In the genomic region with DNA sequence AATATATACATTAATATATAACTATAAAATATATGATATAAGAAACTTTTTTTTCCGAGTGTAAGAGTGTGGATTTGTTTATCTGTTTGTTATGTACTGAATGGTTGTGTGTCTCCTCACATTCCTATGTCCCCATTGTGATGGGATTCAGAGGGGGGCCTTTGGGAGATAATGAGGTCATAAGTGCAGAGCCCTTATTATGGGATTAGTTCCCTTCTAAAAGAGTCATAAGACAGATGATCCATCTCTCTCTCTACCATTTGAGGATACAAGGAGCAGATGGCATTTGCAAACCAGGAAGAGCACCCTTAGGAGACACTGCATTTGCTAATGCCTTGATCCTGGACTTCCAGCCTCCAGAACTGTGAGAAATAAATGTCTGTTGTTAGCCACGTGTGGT, we compare ENCODE assay signal across 21 cellular contexts. TPM values are rescaled to one million over a fixed set of nuclear protein-coding genes. Genes with fewer than 3 reads are reported as not detected.
DNase-seq lines count a peak whose midpoint lies in the region; ATAC-seq, FAIRE-seq and TF ChIP-seq lines count a peak whose summit lies in the region.
"Had no signal": no experiment of that assay in that cellular context is flagged by ENCODE, and none has a peak within 500 bp of the region (broad histone marks: within the 10 kb centered on the region; RNA-seq: fewer than 3 reads in every experiment).

No MANE protein-coding gene starts in this region.

- no TSS peak for BruUV-seq in Panc1 (replicated peaks; lab: Mats Ljungman, UMichigan)

- POLR2A ChIA-PET in Panc1 (lab: Charles Lee), result interaction anchor here (0.6 kb wide), 1 partner anchor 15 kb away, joined by 5 read pairs; no protein-coding TSS in a partner anchor

- no peaks in the 10 kb centered on the region for H3K36me3 ChIP-seq in Panc1 (ENCODE audit: control insufficient read depth, insufficient read depth, low read length)
- no peaks in the 10 kb centered on the region for H3K36me3 ChIP-seq in heart right ventricle

- H3K27ac ChIP-seq in Panc1 (ENCODE audit: low read length) (no peak overlapping the region), heart right ventricle (no peak overlapping the region)
- H3K27ac ChIP-seq: GM23248 had no signal

- 0 out of 2 replicates have a peak, but pooled peaks have one; percentile 38 for ATAC-seq in Panc1
- no peak for ATAC-seq in heart right ventricle
- ATAC-seq: GM12878 had no signal

- TF ChIP-seq CTCF in D721Med (IDR thresholded peaks at IDR 0.05; ENCODE audit: insufficient read depth, missing control alignments), result no peak
- no peak for TF ChIP-seq CTCF in Panc1 (IDR thresholded peaks at IDR 0.05)
- TF ChIP-seq CTCF in heart right ventricle (IDR thresholded peaks at IDR 0.05), result no peak

- WGBS in heart right ventricle, 2 donors, result 74 to 82% methylated on average over 2 of the region's 2 CpGs

- CTCF ChIA-PET in Panc1 (lab: Charles Lee), result no interaction called here

- H3K27me3 ChIP-seq in Panc1 (ENCODE audit: control insufficient read depth, insufficient read depth, low read length), result no peaks in the 10 kb centered on the region
- peaks cover 0 to 5% (median 0%) of the 10 kb centered on the region in 7 donors for H3K27me3 ChIP-seq in heart right ventricle

- intact Hi-C loops in Panc1 (cut with micrococcal nuclease; ENCODE audit: unreplicated experiment), result no loop called here
- intact Hi-C loops in heart right ventricle (cut with DNase I), result no loop called here

- H3K9me3 ChIP-seq in Panc1 (ENCODE audit: control insufficient read depth, insufficient read depth, low read depth, low read length), result no peaks in the 10 kb centered on the region
- H3K9me3 ChIP-seq in heart right ventricle, result no peaks in the 10 kb centered on the region

- H3K4me3 ChIP-seq in Panc1 (ENCODE audit: low read depth in 2 of 2, low read length in 2 of 2) (no peak overlapping the region), heart right ventricle (no peak overlapping the region)
- H3K4me3 ChIP-seq: GM12878, GM23248 had no signal

- DNase-seq in D341Med (ENCODE audit: low spot score), result peak; percentile 71
- peak; percentile 50 for DNase-seq in D721Med (ENCODE audit: insufficient read length, low spot score)
- peak; percentile 3 for DNase-seq in NCI-H69 (lab: John Stamatoyannopoulos, UW)
- no peak for DNase-seq in Panc1 (ENCODE audit: low read depth, low spot score)
- no peak for DNase-seq in heart right ventricle
- DNase-seq in NCI-H1048 (lab: John Stamatoyannopoulos, UW), result no peak
- DNase-seq in NCI-H187 (lab: John Stamatoyannopoulos, UW), result no peak
- no peak for DNase-seq in middle frontal gyrus (ENCODE audit: extremely low spot score, low spot score)
- DNase-seq: C1 segment of cervical spinal cord; Calu3; CD4-positive, alpha-beta memory T cell; COR-L47; DMS153; EL; GDM1; GM23248; H7; HCEC 1CT had no signal

- H3K4me1 ChIP-seq in Panc1 (ENCODE audit: control insufficient read depth, insufficient read depth, low read length) (no peaks in the 10 kb centered on the region), heart right ventricle (no peaks in the 10 kb centered on the region)

- in situ Hi-C loops in Panc1 (cut with HindIII; ENCODE audit: low pct_unique_long_range_greater_than_20kb, low sequenced_read_pairs), result no loop called here

- peak; percentile 80 for FAIRE-seq in D721Med (lab: Jason Lieb, UNC)
- FAIRE-seq: GM12878, GM19239, H1 had no signal

RNA-seq across cellular contexts. Expression of a gene that starts 30.3 kb away (rescaled TPM):
- total RNA-seq in Panc1 (2021; ENCODE audit: unreplicated experiment) (34.6 TPM), heart right ventricle (10 to 100 TPM; 12.4 to 20.4 (median 17.3) TPM)
- polyA plus RNA-seq in Panc1 (2012; ENCODE audit: insufficient read length), result 31.6 TPM
- polyA plus RNA-seq in heart right ventricle, result 1 to 10 TPM; 4.8 to 9.1 TPM

RNA-seq across cellular contexts. Expression of a gene that starts 32.9 kb away (rescaled TPM):
- total RNA-seq in Panc1 (2021; ENCODE audit: unreplicated experiment) (64.2 TPM), heart right ventricle (10 to 100 TPM; 22.3 to 44.0 (median 28.8) TPM)
- polyA plus RNA-seq in Panc1 (2012; ENCODE audit: insufficient read length), result 22.6 TPM
- 10 to 100 TPM in 1 of 2 donors, 1 to 10 TPM in 1; 6.5 to 11.7 TPM for polyA plus RNA-seq in heart right ventricle

Comparison
In these comparisons a context has a peak if more than half of its experiments do, and no peak if none do; other contexts are left out.
1. DNase-seq: peak in D341Med (single experiment), D721Med (single experiment) and NCI-H69 (single experiment); none in Panc1 (single experiment), heart right ventricle (0 of 2), NCI-H1048 (single experiment), NCI-H187 (0 of 2) and middle frontal gyrus (single experiment).